1 cellular context compared by ENCODE assay signal in the genomic region with DNA sequence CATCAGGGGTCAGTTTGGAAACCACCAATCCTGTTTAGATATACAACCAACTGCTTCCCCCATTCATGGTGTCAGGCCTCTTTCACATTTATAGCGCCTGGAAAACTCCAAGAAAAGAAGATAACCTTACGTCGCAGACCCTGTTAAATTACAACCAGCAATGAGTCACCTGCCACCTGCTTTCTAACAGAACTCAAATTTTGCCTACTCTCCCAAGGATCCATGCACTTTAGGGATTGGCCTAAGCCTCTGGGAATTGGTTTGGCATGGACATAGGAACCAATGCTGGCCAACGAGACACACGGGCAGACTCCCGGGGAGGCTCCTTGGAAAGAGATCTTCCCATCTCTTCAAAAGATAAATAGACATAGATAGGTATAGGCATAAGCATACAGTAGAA.
TF ChIP-seq lines count a peak whose summit lies in the region.

No MANE protein-coding gene starts in this region.

TF ChIP-seq in GM23338, 12 proteins besides CTCF, POLR2A, EP300 and RAD21 (continued from another document):
- TF ChIP-seq ZNF462 (CRISPR knock-in tag; IDR thresholded peaks at IDR 0.05) (no peak), EZH2 (IDR thresholded peaks at IDR 0.05; ENCODE audit: low read depth, unreplicated experiment) (no peak), EZH2phosphoT487 (IDR thresholded peaks at IDR 0.05; ENCODE audit: unreplicated experiment) (no peak), STAT1 (IDR thresholded peaks at IDR 0.05; ENCODE audit: unreplicated experiment) (no peak), ZNF114 (CRISPR knock-in tag; IDR thresholded peaks at IDR 0.05) (no peak), ZNF331 (CRISPR knock-in tag; IDR thresholded peaks at IDR 0.05; ENCODE audit: low read depth) (no peak)
- TF ChIP-seq, protein P1, sequence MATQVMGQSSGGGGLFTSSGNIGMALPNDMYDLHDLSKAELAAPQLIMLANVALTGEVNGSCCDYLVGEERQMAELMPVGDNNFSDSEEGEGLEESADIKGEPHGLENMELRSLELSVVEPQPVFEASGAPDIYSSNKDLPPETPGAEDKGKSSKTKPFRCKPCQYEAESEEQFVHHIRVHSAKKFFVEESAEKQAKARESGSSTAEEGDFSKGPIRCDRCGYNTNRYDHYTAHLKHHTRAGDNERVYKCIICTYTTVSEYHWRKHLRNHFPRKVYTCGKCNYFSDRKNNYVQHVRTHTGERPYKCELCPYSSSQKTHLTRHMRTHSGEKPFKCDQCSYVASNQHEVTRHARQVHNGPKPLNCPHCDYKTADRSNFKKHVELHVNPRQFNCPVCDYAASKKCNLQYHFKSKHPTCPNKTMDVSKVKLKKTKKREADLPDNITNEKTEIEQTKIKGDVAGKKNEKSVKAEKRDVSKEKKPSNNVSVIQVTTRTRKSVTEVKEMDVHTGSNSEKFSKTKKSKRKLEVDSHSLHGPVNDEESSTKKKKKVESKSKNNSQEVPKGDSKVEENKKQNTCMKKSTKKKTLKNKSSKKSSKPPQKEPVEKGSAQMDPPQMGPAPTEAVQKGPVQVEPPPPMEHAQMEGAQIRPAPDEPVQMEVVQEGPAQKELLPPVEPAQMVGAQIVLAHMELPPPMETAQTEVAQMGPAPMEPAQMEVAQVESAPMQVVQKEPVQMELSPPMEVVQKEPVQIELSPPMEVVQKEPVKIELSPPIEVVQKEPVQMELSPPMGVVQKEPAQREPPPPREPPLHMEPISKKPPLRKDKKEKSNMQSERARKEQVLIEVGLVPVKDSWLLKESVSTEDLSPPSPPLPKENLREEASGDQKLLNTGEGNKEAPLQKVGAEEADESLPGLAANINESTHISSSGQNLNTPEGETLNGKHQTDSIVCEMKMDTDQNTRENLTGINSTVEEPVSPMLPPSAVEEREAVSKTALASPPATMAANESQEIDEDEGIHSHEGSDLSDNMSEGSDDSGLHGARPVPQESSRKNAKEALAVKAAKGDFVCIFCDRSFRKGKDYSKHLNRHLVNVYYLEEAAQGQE (IDR thresholded peaks at IDR 0.05; ENCODE audit: unreplicated experiment), result no peak
